In genomic region chr20:53599910-53600632, GRCh38 we compare ENCODE assay signal across 1 cellular context.
TF ChIP-seq lines count a peak whose summit lies in the region.

No MANE protein-coding gene starts in this region.

TF ChIP-seq in GM23338, 12 proteins besides CTCF, POLR2A, EP300 and RAD21 (continued from another document):
- TF ChIP-seq ZNF462 (CRISPR knock-in tag; IDR thresholded peaks at IDR 0.05) = no peak
